18 cellular contexts compared by ENCODE assay signal in genomic region chr22:41929158-41929896, GRCh38. TPM values are rescaled to one million over a fixed set of nuclear protein-coding genes. Genes with fewer than 3 reads are reported as not detected.
DNase-seq lines count a peak whose midpoint lies in the region; ATAC-seq and TF ChIP-seq lines count a peak whose summit lies in the region.
"Had no signal": no experiment of that assay in that cellular context is flagged by ENCODE, and none has a peak within 500 bp of the region (broad histone marks: within the 10 kb centered on the region; RNA-seq: fewer than 3 reads in every experiment).

No MANE protein-coding gene starts in this region.

- H3F3A ChIP-seq in SU-DHL-6 (ENCODE audit: insufficient read depth): peaks cover 36% of the 10 kb centered on the region

- no peak overlapping the region for H3K27ac ChIP-seq in right cardiac atrium (ENCODE audit: low read length)
- peak overlapping the region; percentile 94 for H3K27ac ChIP-seq in SU-DHL-6 (ENCODE audit: low read depth, low read length)

- H3K9me3 ChIP-seq in right cardiac atrium (ENCODE audit: control insufficient read depth, low read length) (no peaks in the 10 kb centered on the region), SU-DHL-6 (ENCODE audit: insufficient read depth, low read length) (no peaks in the 10 kb centered on the region)
- H3K9me3 ChIP-seq: tibial nerve had no signal

- no peaks in the 10 kb centered on the region for H3K4me1 ChIP-seq in right cardiac atrium (ENCODE audit: control insufficient read depth, insufficient read depth, low read length)

- H3K9me2 ChIP-seq in SU-DHL-6 (replicated peaks; ENCODE audit: insufficient read depth, low read length): no peaks in the 10 kb centered on the region

- peaks cover 77% of the 10 kb centered on the region for H3K4me1 Mint-ChIP-seq in stimulated activated memory B cell treated with anti-CD40 and anti-IgM and Interleukin-4, amounts not matched to agents 10 μg/mL and 1 μg/mL and 100 μg/mL, for 72 hours

- H3K36me3 Mint-ChIP-seq in stimulated activated memory B cell treated with anti-CD40 and anti-IgM and Interleukin-4, amounts not matched to agents 10 μg/mL and 1 μg/mL and 100 μg/mL, for 72 hours: peaks cover 16% of the 10 kb centered on the region
- H3K36me3 Mint-ChIP-seq: activated naive CD4-positive, alpha-beta T cell treated with anti-CD3 and anti-CD28 coated beads, Interleukin-2, amount 50 U/mL, for 72 hours; CD8-positive, alpha-beta T cell had no signal

- H3K36me3 ChIP-seq in H7 (replicated peaks; ENCODE audit: control insufficient read depth, insufficient read depth, low read length) (no peaks in the 10 kb centered on the region), SU-DHL-6 (ENCODE audit: low read length) (no peaks in the 10 kb centered on the region)
- H3K36me3 ChIP-seq: tibial nerve had no signal

- intact Hi-C loops in right cardiac atrium (cut with DNase I): no loop called here
- intact Hi-C loops in left cardiac atrium (cut with DNase I): loop anchor here in 1 of 2 donors (10.0 kb wide), 1 partner anchor 225 kb away; no protein-coding TSS in a partner anchor

- H3K9ac ChIP-seq in SU-DHL-6 (ENCODE audit: low read length): peak overlapping the region; percentile 41

- peak overlapping the region; percentile 25 for H3K4me3 Mint-ChIP-seq in stimulated activated memory B cell treated with anti-CD40 and anti-IgM and Interleukin-4, amounts not matched to agents 10 μg/mL and 1 μg/mL and 100 μg/mL, for 72 hours
- H3K4me3 Mint-ChIP-seq: CD8-positive, alpha-beta T cell had no signal

- H3K4me2 ChIP-seq in SU-DHL-6 (ENCODE audit: low read depth, low read length, poor library complexity, severe bottlenecking): peak overlapping the region; percentile 23

- 80% methylated on average over 11 of the region's 11 CpGs for WGBS in right cardiac atrium

- no peak for TF ChIP-seq CTCF in SU-DHL-6 (IDR thresholded peaks at IDR 0.05; ENCODE audit: insufficient read depth, low read length, poor library complexity, severe bottlenecking)

- DNase-seq in right cardiac atrium: peak in 2 of 3 donors; percentile 19 to 23
- DNase-seq in left cardiac atrium: no peak
- DNase-seq in H7: peak; percentile 43
- DNase-seq: CD8-positive, alpha-beta T cell; HCEC 1CT; naive thymus-derived CD4-positive, alpha-beta T cell; NCI-H1105 treated with DMSO at 0.1 percent for 48 hours; PC-3; stimulated activated CD4-positive, alpha-beta T cell treated with anti-CD3 and anti-CD28 coated beads, Interleukin-2, amount 100 ng/mL, for 24 hours had no signal

- no peak for ATAC-seq in right cardiac atrium
- no peak for ATAC-seq in left cardiac atrium
- no peak for ATAC-seq in stimulated activated memory B cell treated with anti-CD40 and anti-IgM and Interleukin-4, amounts not matched to agents 10 μg/mL and 1 μg/mL and 100 μg/mL, for 72 hours
- ATAC-seq in HG02571 (IDR thresholded peaks at IDR 0.05; ENCODE audit: unreplicated experiment): no peak
- ATAC-seq in HG02973 (IDR thresholded peaks at IDR 0.05; ENCODE audit: unreplicated experiment): no peak
- ATAC-seq in GM18873 (IDR thresholded peaks at IDR 0.05; ENCODE audit: low FRiP score, unreplicated experiment): no peak
- ATAC-seq: activated naive CD4-positive, alpha-beta T cell treated with anti-CD3 and anti-CD28 coated beads, Interleukin-2, amount 50 U/mL, for 72 hours; CD8-positive, alpha-beta T cell; naive thymus-derived CD4-positive, alpha-beta T cell; PC-3 had no signal

- peak overlapping the region; percentile 96 for H3K27ac Mint-ChIP-seq in stimulated activated memory B cell treated with anti-CD40 and anti-IgM and Interleukin-4, amounts not matched to agents 10 μg/mL and 1 μg/mL and 100 μg/mL, for 72 hours
- H3K27ac Mint-ChIP-seq: CD8-positive, alpha-beta T cell had no signal

- H3K4me3 ChIP-seq in right cardiac atrium (ENCODE audit: low read length) (no peak overlapping the region), H7 (ENCODE audit: insufficient read depth, low read depth, low read length) (no peak overlapping the region), SU-DHL-6 (ENCODE audit: insufficient read depth, low read length, poor library complexity, severe bottlenecking) (no peak overlapping the region)
- H3K4me3 ChIP-seq: tibial nerve had no signal

- H3K79me2 ChIP-seq in SU-DHL-6 (ENCODE audit: insufficient read depth, low read length): peaks cover 13% of the 10 kb centered on the region

- no peaks in the 10 kb centered on the region for H3K27me3 Mint-ChIP-seq in stimulated activated memory B cell treated with anti-CD40 and anti-IgM and Interleukin-4, amounts not matched to agents 10 μg/mL and 1 μg/mL and 100 μg/mL, for 72 hours

- no peaks in the 10 kb centered on the region for H3K9me3 Mint-ChIP-seq in stimulated activated memory B cell treated with anti-CD40 and anti-IgM and Interleukin-4, amounts not matched to agents 10 μg/mL and 1 μg/mL and 100 μg/mL, for 72 hours
- H3K9me3 Mint-ChIP-seq: activated naive CD4-positive, alpha-beta T cell treated with anti-CD3 and anti-CD28 coated beads, Interleukin-2, amount 50 U/mL, for 72 hours; CD8-positive, alpha-beta T cell had no signal

- no peak overlapping the region for H2AFZ ChIP-seq in SU-DHL-6 (ENCODE audit: low read depth, low read length, severe bottlenecking)

- H3K27me3 ChIP-seq in right cardiac atrium (ENCODE audit: control insufficient read depth, insufficient read depth) (no peaks in the 10 kb centered on the region), H7 (ENCODE audit: control insufficient read depth, insufficient read depth, low read length) (peaks cover 26% of the 10 kb centered on the region), SU-DHL-6 (ENCODE audit: low read length) (no peaks in the 10 kb centered on the region)

- H4K20me1 ChIP-seq in SU-DHL-6 (ENCODE audit: low read depth, low read length): no peaks in the 10 kb centered on the region

RNA-seq across cellular contexts. Expression of gene TNFRSF13C, which starts 2.7 kb away (rescaled TPM):
- total RNA-seq in right cardiac atrium (under 1 TPM; 0.19 to 0.96 (median 0.55) TPM), left cardiac atrium (under 1 TPM; 0.29 to 0.44 TPM)
- 0.41 TPM for polyA plus RNA-seq in right cardiac atrium
- 1.1 and 1.2 TPM in 2 replicates for total RNA-seq in H7 (2014; rRNA removed; shearing (Covaris generic))

RNA-seq across cellular contexts. Expression of gene SHISA8, which starts 14.5 kb away (rescaled TPM):
- total RNA-seq in right cardiac atrium (1 to 10 TPM; 1.1 to 8.5 (median 2.6) TPM), left cardiac atrium (1 to 10 TPM; 1.1 to 3.3 TPM)
- polyA plus RNA-seq in right cardiac atrium: 0.95 TPM
- total RNA-seq in H7 (2014; rRNA removed; shearing (Covaris generic)): 3.2 TPM in 2 replicates
- total RNA-seq: fibroblast of villous mesenchyme, PC-3, renal cortical epithelial cell had no signal
- polyA plus RNA-seq: naive thymus-derived CD4-positive, alpha-beta T cell had no signal

RNA-seq across cellular contexts. Expression of gene CENPM, which starts 17.6 kb away (rescaled TPM):
- total RNA-seq in right cardiac atrium: 1 to 10 TPM in 2 of 4 donors, not detected in 2; 1.4 to 1.8 TPM
- polyA plus RNA-seq in right cardiac atrium: 0.23 TPM
- 1 to 10 TPM in 1 of 2 donors, under 1 TPM in 1; 0.79 to 2.0 TPM for total RNA-seq in left cardiac atrium
- 56.7 and 66.3 TPM in 2 replicates for total RNA-seq in H7 (2014; rRNA removed; shearing (Covaris generic))

RNA-seq across cellular contexts. Expression of gene SEPTIN3, which starts 39.9 kb away (rescaled TPM):
- under 1 TPM; 0.09 to 0.39 (median 0.14) TPM for total RNA-seq in right cardiac atrium
- 0.14 TPM for polyA plus RNA-seq in right cardiac atrium
- total RNA-seq in left cardiac atrium: under 1 TPM; 0.09 to 0.24 TPM
- total RNA-seq in H7 (2014; rRNA removed; shearing (Covaris generic)): 8.1 and 11.0 TPM in 2 replicates
- polyA plus RNA-seq: naive thymus-derived CD4-positive, alpha-beta T cell had no signal

Comparison
In these comparisons a context has a peak if more than half of its experiments do, and no peak if none do; other contexts are left out.
1. RNA of gene CENPM, which starts 17.6 kb away (total RNA-seq): 56.7 to 66.3 TPM in H7; 0.79 to 2.0 TPM in left cardiac atrium and 1.4 to 1.8 TPM in right cardiac atrium; every median in the first group is over 10 times any median in the second.